Comparison of ENCODE assay signal across 8 cellular contexts in genomic region chr11:2901854-2902783, GRCh38. TPM values are rescaled to one million over a fixed set of nuclear protein-coding genes. Genes with fewer than 3 reads are reported as not detected.
DNase-seq lines count a peak whose midpoint lies in the region; ATAC-seq and TF ChIP-seq lines count a peak whose summit lies in the region.

No MANE protein-coding gene starts in this region.

- peaks cover 1% of the 10 kb centered on the region for H3K36me3 Mint-ChIP-seq in activated B cell treated with CpG ODN at 0.5 μM for 24 hours (ENCODE audit: low read depth)

- peak overlapping the region; percentile 0 for H2AFZ ChIP-seq in ACC112 (ENCODE audit: low read length, unreplicated experiment)

- peak; percentile 79 for ATAC-seq in GM18861 (IDR thresholded peaks at IDR 0.05; ENCODE audit: unreplicated experiment)
- ATAC-seq in HG03066 (IDR thresholded peaks at IDR 0.05; ENCODE audit: low read depth, unreplicated experiment), result peak; percentile 98
- ATAC-seq in activated B cell treated with CpG ODN at 0.5 μM for 24 hours (ENCODE audit: low read depth), result peak; percentile 97

- DNase-seq in NCI-H2196 treated with DMSO at 0.1 percent for 48 hours (lab: John Stamatoyannopoulos, UW; ENCODE audit: unreplicated experiment), result peak; percentile 97
- DNase-seq in activated B cell treated with CpG ODN at 0.5 μM for 24 hours, result peak; percentile 80
- DNase-seq in central memory CD4-positive, alpha-beta T cell, result peak; percentile 81
- peak; percentile 71 for DNase-seq in kidney epithelial cell (ENCODE audit: low read depth)
- DNase-seq in stimulated activated CD4-positive, alpha-beta T cell treated with anti-CD3 and anti-CD28 coated beads, Interleukin-15, amount 100 ng/mL, for 48 hours (ENCODE audit: low read depth in 2 of 2), result peak; percentile 92 to 93

- H3K79me2 ChIP-seq in ACC112 (ENCODE audit: control insufficient read depth, insufficient read depth, low read length, unreplicated experiment), result no peaks in the 10 kb centered on the region

- POLR2A ChIA-PET in activated B cell treated with CpG ODN at 0.5 μM for 24 hours (lab: Charles Lee), result interaction anchor here (0.6 to 3.2 kb wide), 9 partner anchors 9 to 375 kb away, joined by 3 to 16 read pairs (median 4); partner anchors contain the start of genes CDKN1C and PHLDA2

- H3K27ac ChIP-seq in ACC112 (ENCODE audit: low read depth, low read length), result no peak overlapping the region

- no peaks in the 10 kb centered on the region for H3K27me3 Mint-ChIP-seq in activated B cell treated with CpG ODN at 0.5 μM for 24 hours

- H3K4me3 Mint-ChIP-seq in activated B cell treated with CpG ODN at 0.5 μM for 24 hours, result peak overlapping the region; percentile 80

- CTCF ChIA-PET in activated B cell treated with CpG ODN at 0.5 μM for 24 hours (lab: Charles Lee), result interaction anchor here (1.0 to 2.5 kb wide), 4 partner anchors 10 to 370 kb away, joined by 3 to 15 read pairs (median 10); no protein-coding TSS in a partner anchor

- H3K4me1 Mint-ChIP-seq in activated B cell treated with CpG ODN at 0.5 μM for 24 hours, result peaks cover 28% of the 10 kb centered on the region

- TF ChIP-seq CTCF in activated B cell treated with CpG ODN at 0.5 μM for 24 hours (IDR thresholded peaks at IDR 0.05), result no peak
- TF ChIP-seq CTCF in kidney epithelial cell (IDR thresholded peaks at IDR 0.05; ENCODE audit: insufficient read depth, low read length, poor library complexity, severe bottlenecking), result no peak

- H3K4me3 ChIP-seq in ACC112 (ENCODE audit: low read depth, low read length), result peak overlapping the region; percentile 78
- H3K4me3 ChIP-seq in kidney epithelial cell (ENCODE audit: low read depth, low read length), result peak overlapping the region; percentile 56

- H3K4me1 ChIP-seq in ACC112 (ENCODE audit: control insufficient read depth, insufficient read depth, low read length, unreplicated experiment), result peaks cover 33% of the 10 kb centered on the region

- intact Hi-C loops in activated B cell treated with CpG ODN at 0.5 μM for 24 hours (cut with micrococcal nuclease), result loop anchor here (1.0 to 5.0 kb wide), 8 partner anchors 10 to 600 kb away; partner anchors contain the start of genes C11orf21, CARS1, NAP1L4 and TSPAN32

- H3K36me3 ChIP-seq in ACC112 (ENCODE audit: insufficient read depth, low read length) (0 out of 2 replicates have a peak, but pooled peaks cover 2% of the 10 kb centered on the region), kidney epithelial cell (ENCODE audit: control insufficient read depth, insufficient read depth, low read length) (no peaks in the 10 kb centered on the region)

- H3K27ac Mint-ChIP-seq in activated B cell treated with CpG ODN at 0.5 μM for 24 hours, result peak overlapping the region; percentile 24

- H3K9me3 Mint-ChIP-seq in activated B cell treated with CpG ODN at 0.5 μM for 24 hours, result no peaks in the 10 kb centered on the region

- H3K27me3 ChIP-seq in ACC112 (ENCODE audit: insufficient read depth, low read length), result no peaks in the 10 kb centered on the region
- no peaks in the 10 kb centered on the region for H3K27me3 ChIP-seq in kidney epithelial cell (ENCODE audit: control insufficient read depth, insufficient read depth, low read length)

RNA-seq across cellular contexts. Expression of gene CDKN1C, which starts 16.5 kb away (rescaled TPM):
- total RNA-seq in activated B cell treated with CpG ODN at 0.5 μM for 24 hours, result 1.1 and 1.4 TPM in 2 replicates
- 34.8 and 37.1 TPM in 2 replicates for total RNA-seq in kidney epithelial cell

RNA-seq across cellular contexts. Expression of gene PHLDA2, which starts 27.1 kb away (rescaled TPM):
- total RNA-seq in activated B cell treated with CpG ODN at 0.5 μM for 24 hours (0.42 and 0.54 TPM in 2 replicates), kidney epithelial cell (32.8 and 58.5 TPM in 2 replicates)

Comparison
In these comparisons a context has a peak if more than half of its experiments do, and no peak if none do; other contexts are left out.
1. RNA of gene CDKN1C, which starts 16.5 kb away (total RNA-seq): 34.8 to 37.1 TPM in kidney epithelial cell; 1.1 to 1.4 TPM in activated B cell treated with CpG ODN at 0.5 μM for 24 hours; every median in the first group is over 10 times any median in the second.
2. RNA of gene PHLDA2, which starts 27.1 kb away (total RNA-seq): 32.8 to 58.5 TPM in kidney epithelial cell; 0.42 to 0.54 TPM in activated B cell treated with CpG ODN at 0.5 μM for 24 hours; every median in the first group is over 10 times any median in the second.
3. Peak in every context shown above with its lines, with median percentiles within 50 percentile points of each other: ATAC-seq and DNase-seq.